ENCODE assay signal across 8 cellular contexts in the genomic region with DNA sequence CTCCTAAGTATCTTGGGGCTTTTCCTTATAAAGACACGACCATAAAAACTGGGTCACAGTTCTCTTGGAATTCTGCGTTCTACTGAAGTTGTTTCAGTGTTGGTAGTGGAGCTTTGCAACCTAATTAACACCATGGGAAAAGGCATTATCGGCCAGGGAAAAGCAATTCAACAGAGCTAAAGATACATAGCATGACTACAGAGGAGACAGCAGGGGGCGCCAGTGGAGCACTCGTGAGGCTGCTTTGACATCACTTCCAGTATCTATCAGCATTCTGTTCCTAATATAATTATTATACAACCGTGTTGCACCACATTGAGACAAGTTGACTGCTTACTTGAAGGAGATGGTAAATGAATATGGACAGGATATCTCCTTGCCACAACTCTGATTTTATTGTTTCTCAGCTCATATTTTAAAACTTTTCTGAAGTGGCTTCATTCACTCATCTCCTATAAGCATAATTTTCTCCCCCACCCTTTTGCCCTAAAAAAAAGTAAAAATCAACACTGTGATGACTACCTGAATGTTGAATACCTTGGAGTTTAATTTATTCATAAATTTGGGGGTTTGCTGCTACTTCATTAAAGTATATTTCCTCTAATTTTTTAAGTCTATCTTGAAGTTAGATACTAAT. TPM values are rescaled to one million over a fixed set of nuclear protein-coding genes. Genes with fewer than 3 reads are reported as not detected.
DNase-seq lines count a peak whose midpoint lies in the region; ATAC-seq and TF ChIP-seq lines count a peak whose summit lies in the region.

No MANE protein-coding gene starts in this region.

- no peak for TF ChIP-seq EP300 in esophagus muscularis mucosa (IDR thresholded peaks at IDR 0.05)

- H3K36me3 ChIP-seq in heart right ventricle (no peaks in the 10 kb centered on the region), SJCRH30 (no peaks in the 10 kb centered on the region), esophagus muscularis mucosa (no peaks in the 10 kb centered on the region)

- ATAC-seq in heart right ventricle = no peak
- ATAC-seq in GM18909 (IDR thresholded peaks at IDR 0.05; ENCODE audit: poor library complexity, unreplicated experiment) = no peak

- H3K27me3 ChIP-seq in heart right ventricle (no peaks in the 10 kb centered on the region), SJCRH30 (no peaks in the 10 kb centered on the region), esophagus muscularis mucosa (no peaks in the 10 kb centered on the region)

- TF ChIP-seq POLR2A in esophagus muscularis mucosa (IDR thresholded peaks at IDR 0.05; ENCODE audit: low read depth) = no peak

- no peak overlapping the region for H3K4me3 ChIP-seq in heart right ventricle
- no peak overlapping the region for H3K4me3 ChIP-seq in SJCRH30
- H3K4me3 ChIP-seq in esophagus muscularis mucosa = no peak overlapping the region

- H3K4me1 ChIP-seq in heart right ventricle (no peaks in the 10 kb centered on the region), SJCRH30 (no peaks in the 10 kb centered on the region), esophagus muscularis mucosa (peaks cover 0 to 9% (median 2%) of the 10 kb centered on the region in 4 donors)

- H3K9me3 ChIP-seq in heart right ventricle = no peaks in the 10 kb centered on the region
- H3K9me3 ChIP-seq in SJCRH30 (replicated peaks) = no peaks in the 10 kb centered on the region
- H3K9me3 ChIP-seq in esophagus muscularis mucosa = no peaks in the 10 kb centered on the region

- WGBS in heart right ventricle, 2 donors = 13% methylated on average over 6 of the region's 6 CpGs
- 13% methylated on average over 6 of the region's 6 CpGs for WGBS in esophagus muscularis mucosa

- intact Hi-C loops in heart right ventricle (cut with DNase I) (no loop called here), cardiac septum (cut with DNase I) (no loop called here), esophagus muscularis mucosa (cut with DNase I) (no loop called here)

- no peak overlapping the region for H3K27ac ChIP-seq in heart right ventricle
- no peak overlapping the region for H3K27ac ChIP-seq in SJCRH30
- H3K27ac ChIP-seq in esophagus muscularis mucosa (replicated peaks in 1 of 4) = no peak overlapping the region

- DNase-seq in heart right ventricle (no peak), cardiac septum (ENCODE audit: low spot score) (no peak), KG1 (lab: John Stamatoyannopoulos, UW) (peak; percentile 49), SJCRH30 (peak; percentile 52 to 82), esophagus muscularis mucosa (ENCODE audit: extremely low spot score) (no peak), renal cortical epithelial cell (ENCODE audit: low read depth) (peak; percentile 49)
- no peak for DNase-seq in stimulated activated naive CD4-positive, alpha-beta T cell treated with Interleukin-2 at 50 U/mL for 16 hours (lab: John Stamatoyannopoulos, UW)

- peak in 6 of 9 donors; percentile 16 to 49 (median 28) for TF ChIP-seq CTCF in heart right ventricle (IDR thresholded peaks at IDR 0.05)
- peak; percentile 41 to 56 (median 50) for TF ChIP-seq CTCF in esophagus muscularis mucosa (IDR thresholded peaks at IDR 0.05)

RNA-seq across cellular contexts. Expression of gene ZP4, which starts 39.4 kb away (rescaled TPM):
- not detected for total RNA-seq in heart right ventricle
- polyA plus RNA-seq in heart right ventricle = not detected
- total RNA-seq in cardiac septum = not detected
- total RNA-seq in SJCRH30 (2014; rRNA removed; shearing (Covaris generic)) = not detected in 2 replicates
- total RNA-seq in esophagus muscularis mucosa = not detected
- not detected in 2 replicates for total RNA-seq in renal cortical epithelial cell

Comparison
In these comparisons a context has a peak if more than half of its experiments do, and no peak if none do; other contexts are left out.
1. DNase-seq: peak in KG1 (single experiment), SJCRH30 (2 of 2) and renal cortical epithelial cell (single experiment); none in heart right ventricle (0 of 2), cardiac septum (single experiment), esophagus muscularis mucosa (single experiment) and stimulated activated naive CD4-positive, alpha-beta T cell treated with Interleukin-2 at 50 U/mL for 16 hours (single experiment).